In the genomic region with DNA sequence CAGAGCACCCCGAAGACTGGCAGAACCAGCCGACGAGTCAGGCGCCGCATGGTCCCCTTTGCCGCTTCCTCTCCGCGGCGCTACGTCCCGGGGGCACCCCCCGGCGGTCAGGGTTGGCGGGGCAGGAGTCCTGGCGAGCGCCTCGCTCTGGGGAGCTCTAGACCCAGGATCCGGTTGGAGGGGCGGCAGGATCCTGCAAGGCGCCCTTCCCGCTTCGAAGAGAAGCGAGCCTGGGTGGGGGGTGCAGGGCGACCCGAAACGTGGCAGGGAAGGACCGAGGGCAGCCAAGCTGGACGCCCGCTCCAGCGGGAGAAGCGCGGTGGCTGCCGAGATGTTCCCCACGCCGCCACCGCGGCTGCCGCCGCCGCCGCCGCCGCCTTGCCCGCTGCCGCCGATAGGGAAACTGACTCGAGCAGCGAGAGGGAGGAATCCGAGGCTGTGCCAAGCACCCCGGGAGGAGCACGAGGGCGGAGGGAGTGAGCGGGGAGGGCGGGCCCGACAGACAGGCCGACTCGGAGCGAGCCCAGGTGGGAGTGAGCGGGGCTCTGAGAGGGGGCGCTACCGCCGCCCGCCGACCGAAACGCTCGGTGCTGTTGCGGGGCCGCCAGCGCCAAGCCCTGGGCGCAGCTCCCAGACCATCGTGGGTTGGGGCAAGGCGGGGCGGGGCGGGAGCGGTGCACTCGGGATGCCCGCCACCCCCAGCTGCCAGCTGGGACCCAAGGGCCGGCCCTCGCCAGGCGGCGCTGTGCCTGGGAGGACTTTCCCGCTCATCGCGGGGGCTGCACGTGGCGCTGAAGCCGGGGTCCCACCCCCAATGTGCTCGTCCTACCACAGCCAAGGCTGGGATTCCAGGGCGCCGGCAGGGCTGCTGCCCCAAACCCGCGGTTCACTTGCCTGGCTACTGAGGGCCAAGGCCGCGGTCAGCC, we compare ENCODE assay signal across 8 cellular contexts. TPM values are rescaled to one million over a fixed set of nuclear protein-coding genes. Genes with fewer than 3 reads are reported as not detected.
A peak's percentile ranks its signal among the peaks of the same experiment; 100 is the strongest.
DNase-seq lines count a peak whose midpoint lies in the region; ATAC-seq and TF ChIP-seq lines count a peak whose summit lies in the region.

A gene with protein sequence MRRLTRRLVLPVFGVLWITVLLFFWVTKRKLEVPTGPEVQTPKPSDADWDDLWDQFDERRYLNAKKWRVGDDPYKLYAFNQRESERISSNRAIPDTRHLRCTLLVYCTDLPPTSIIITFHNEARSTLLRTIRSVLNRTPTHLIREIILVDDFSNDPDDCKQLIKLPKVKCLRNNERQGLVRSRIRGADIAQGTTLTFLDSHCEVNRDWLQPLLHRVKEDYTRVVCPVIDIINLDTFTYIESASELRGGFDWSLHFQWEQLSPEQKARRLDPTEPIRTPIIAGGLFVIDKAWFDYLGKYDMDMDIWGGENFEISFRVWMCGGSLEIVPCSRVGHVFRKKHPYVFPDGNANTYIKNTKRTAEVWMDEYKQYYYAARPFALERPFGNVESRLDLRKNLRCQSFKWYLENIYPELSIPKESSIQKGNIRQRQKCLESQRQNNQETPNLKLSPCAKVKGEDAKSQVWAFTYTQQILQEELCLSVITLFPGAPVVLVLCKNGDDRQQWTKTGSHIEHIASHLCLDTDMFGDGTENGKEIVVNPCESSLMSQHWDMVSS (minus strand): TSS at position 404 of the 926 bp plus-strand sequence. CDS start 354 bp downstream, at position 50.

- peaks cover 23% of the 10 kb centered on the region for H3K27me3 ChIP-seq in Loucy (ENCODE audit: insufficient read depth, low read length, poor library complexity, severe bottlenecking)
- peaks cover 0 to 51% (median 28%) of the 10 kb centered on the region in 4 donors for H3K27me3 ChIP-seq in esophagus muscularis mucosa

- H3K4me2 ChIP-seq in Loucy (ENCODE audit: low read depth, low read length, poor library complexity, severe bottlenecking), result peak within 1 kb of the TSS; percentile 39

- CTCF ChIA-PET in AG04449 (lab: Yijun Ruan, JAX), result interaction anchor here (0.9 to 1.4 kb wide), 3 partner anchors 9 to 195 kb away, joined by 3 to 5 read pairs (median 3); no protein-coding TSS in a partner anchor
- CTCF ChIA-PET in activated CD8-positive, alpha-beta T cell treated with anti-CD3 and anti-CD28 coated beads for 36 hours (lab: Charles Lee), result interaction anchor here (1.0 to 2.1 kb wide), 11 partner anchors 12 to 427 kb away, joined by 3 to 11 read pairs (median 4); a partner anchor contains a TSS

- no peak for TF ChIP-seq EP300 in esophagus muscularis mucosa (IDR thresholded peaks at IDR 0.05)

- H3K4me1 ChIP-seq in Loucy (ENCODE audit: insufficient read depth, low read length, poor library complexity, severe bottlenecking) (no peaks in the 10 kb centered on the region), esophagus muscularis mucosa (peaks cover 12 to 23% (median 23%) of the 10 kb centered on the region in 4 donors), mucosa of descending colon (ENCODE audit: low read depth) (peaks cover 8% of the 10 kb centered on the region)

- H3K36me3 ChIP-seq in Loucy (ENCODE audit: insufficient read depth, low read length) (no peaks in the 10 kb centered on the region), esophagus muscularis mucosa (no peaks in the 10 kb centered on the region), mucosa of descending colon (ENCODE audit: low read depth) (no peaks in the 10 kb centered on the region)

- H3K4me3 Mint-ChIP-seq in activated CD8-positive, alpha-beta T cell treated with anti-CD3 and anti-CD28 coated beads for 36 hours, result peak within 1 kb of the TSS; percentile 67

- H3K9me3 ChIP-seq in Loucy (ENCODE audit: insufficient read depth, low read depth, low read length) (no peaks in the 10 kb centered on the region), esophagus muscularis mucosa (no peaks in the 10 kb centered on the region), mucosa of descending colon (no peaks in the 10 kb centered on the region)

- WGBS in esophagus muscularis mucosa, result 4% methylated on average over 23 of the region's 95 CpGs

- POLR2A ChIA-PET in AG04449 (lab: Yijun Ruan, JAX), result interaction anchor here (0.6 kb wide), 1 partner anchor 23 kb away, joined by 3 read pairs; no protein-coding TSS in a partner anchor
- POLR2A ChIA-PET in activated CD8-positive, alpha-beta T cell treated with anti-CD3 and anti-CD28 coated beads for 36 hours (lab: Charles Lee), result no interaction called here

- no peaks in the 10 kb centered on the region for H4K20me1 ChIP-seq in Loucy (ENCODE audit: insufficient read depth, low read length, poor library complexity, severe bottlenecking)

- no peaks in the 10 kb centered on the region for H3K79me2 ChIP-seq in Loucy (ENCODE audit: insufficient read depth, low read length)

- peaks cover 51% of the 10 kb centered on the region for H3K27me3 Mint-ChIP-seq in activated CD8-positive, alpha-beta T cell treated with anti-CD3 and anti-CD28 coated beads for 36 hours

- no peaks in the 10 kb centered on the region for H3K9me3 Mint-ChIP-seq in activated CD8-positive, alpha-beta T cell treated with anti-CD3 and anti-CD28 coated beads for 36 hours

- intact Hi-C loops in activated CD8-positive, alpha-beta T cell treated with anti-CD3 and anti-CD28 coated beads for 36 hours (cut with micrococcal nuclease), result no loop called here
- intact Hi-C loops in esophagus muscularis mucosa (cut with DNase I), result no loop called here
- intact Hi-C loops in mucosa of descending colon (cut with DNase I, micrococcal nuclease), result no loop called here

- H3K27ac Mint-ChIP-seq in activated CD8-positive, alpha-beta T cell treated with anti-CD3 and anti-CD28 coated beads for 36 hours, result peak within 1 kb of the TSS; percentile 62

- peak; percentile 85 for ATAC-seq in activated CD8-positive, alpha-beta T cell treated with anti-CD3 and anti-CD28 coated beads for 36 hours
- peak; percentile 72 for ATAC-seq in mucosa of descending colon

- DNase-seq in AG04449 (ENCODE audit: low read depth, low spot score), result no peak
- peak; percentile 74 for DNase-seq in GM13976 (ENCODE audit: low spot score)
- peak; percentile 68 for DNase-seq in activated CD8-positive, alpha-beta T cell treated with anti-CD3 and anti-CD28 coated beads for 36 hours
- DNase-seq in esophagus muscularis mucosa (ENCODE audit: extremely low spot score), result peak; percentile 87
- DNase-seq in mucosa of descending colon, result peak; percentile 18 to 71 (median 50)
- DNase-seq in stimulated activated naive CD4-positive, alpha-beta T cell treated with Interleukin-2 at 50 U/mL for 16 hours (lab: John Stamatoyannopoulos, UW), result peak; percentile 5
- no peak for DNase-seq in NCI-H446 treated with DMSO at 0.1 percent for 48 hours (lab: John Stamatoyannopoulos, UW)

- TF ChIP-seq CTCF in AG04449 (IDR thresholded peaks at IDR 0.05; ENCODE audit: insufficient read depth, low read length, missing control alignments) (peak; percentile 39), GM13976 (IDR thresholded peaks at IDR 0.05; ENCODE audit: borderline replicate concordance, control extremely low read depth, extremely low read depth, insufficient read depth, missing control alignments) (no peak), Loucy (conservative IDR thresholded peaks at IDR 0.05; ENCODE audit: low read length) (no peak), esophagus muscularis mucosa (IDR thresholded peaks at IDR 0.05) (peak in 2 of 3 experiments; percentile 21 to 39), mucosa of descending colon (IDR thresholded peaks at IDR 0.05) (no peak)
- TF ChIP-seq CTCF in activated CD8-positive, alpha-beta T cell treated with anti-CD3 and anti-CD28 coated beads for 36 hours (IDR thresholded peaks at IDR 0.05), result peak; percentile 58

- H3F3A ChIP-seq in Loucy (ENCODE audit: low read depth), result no peaks in the 10 kb centered on the region

- no peaks in the 10 kb centered on the region for H3K36me3 Mint-ChIP-seq in activated CD8-positive, alpha-beta T cell treated with anti-CD3 and anti-CD28 coated beads for 36 hours (ENCODE audit: low read depth)

- H3K9me2 ChIP-seq in Loucy (replicated peaks; ENCODE audit: low read depth, low read length), result no peaks in the 10 kb centered on the region

- no peak within 1 kb of the TSS for H3K27ac ChIP-seq in esophagus muscularis mucosa (replicated peaks in 1 of 4)

- TF ChIP-seq POLR2A in esophagus muscularis mucosa (IDR thresholded peaks at IDR 0.05; ENCODE audit: low read depth), result no peak

- H2AFZ ChIP-seq in Loucy (ENCODE audit: low read length), result peak within 1 kb of the TSS; percentile 73; the same call in 1 of the 2 replicates

- in situ Hi-C loops in GM13976 (cut with MboI; ENCODE audit: low sequenced_read_pairs, unreplicated experiment), result no loop called here

- H3K4me1 Mint-ChIP-seq in activated CD8-positive, alpha-beta T cell treated with anti-CD3 and anti-CD28 coated beads for 36 hours (ENCODE audit: low read depth), result peaks cover 8% of the 10 kb centered on the region

- H3K4me3 ChIP-seq in AG04449 (ENCODE audit: low read depth, low read length) (peak within 1 kb of the TSS; percentile 47), Loucy (ENCODE audit: low read length, poor library complexity, severe bottlenecking) (peak within 1 kb of the TSS; percentile 38), esophagus muscularis mucosa (peak within 1 kb of the TSS; percentile 54 to 65 (median 58)), mucosa of descending colon (no peak within 1 kb of the TSS)

- H3K9ac ChIP-seq in Loucy (ENCODE audit: low read depth, low read length, poor library complexity, severe bottlenecking), result no peak within 1 kb of the TSS

RNA-seq across cellular contexts. Expression of the gene that starts here (rescaled TPM):
- 1 to 10 TPM; 1.1 to 1.9 TPM for total RNA-seq in activated CD8-positive, alpha-beta T cell treated with anti-CD3 and anti-CD28 coated beads for 36 hours
- total RNA-seq in esophagus muscularis mucosa (1 to 10 TPM in 1 of 4 donors, under 1 TPM in 2, not detected in 1; 0.33 to 1.0 (median 0.80) TPM), mucosa of descending colon (under 1 TPM in 1 of 3 donors, not detected in 2; 0.75 TPM)

Comparison
In these comparisons a context has a peak if more than half of its experiments do, and no peak if none do; other contexts are left out.
1. Peak in DNase-seq and ATAC-seq in mucosa of descending colon; RNA of the gene not detected or under 1 TPM.
2. DNase-seq: peak in GM13976 (single experiment), activated CD8-positive, alpha-beta T cell treated with anti-CD3 and anti-CD28 coated beads for 36 hours (single experiment), esophagus muscularis mucosa (single experiment) and stimulated activated naive CD4-positive, alpha-beta T cell treated with Interleukin-2 at 50 U/mL for 16 hours (single experiment); none in AG04449 (single experiment) and NCI-H446 treated with DMSO at 0.1 percent for 48 hours (single experiment).
3. CTCF ChIP-seq: peak in AG04449 (single experiment), activated CD8-positive, alpha-beta T cell treated with anti-CD3 and anti-CD28 coated beads for 36 hours (single experiment) and esophagus muscularis mucosa (2 of 3); none in GM13976 (single experiment), Loucy (single experiment) and mucosa of descending colon (single experiment).